12 cellular contexts compared by ENCODE assay signal in the genomic region with DNA sequence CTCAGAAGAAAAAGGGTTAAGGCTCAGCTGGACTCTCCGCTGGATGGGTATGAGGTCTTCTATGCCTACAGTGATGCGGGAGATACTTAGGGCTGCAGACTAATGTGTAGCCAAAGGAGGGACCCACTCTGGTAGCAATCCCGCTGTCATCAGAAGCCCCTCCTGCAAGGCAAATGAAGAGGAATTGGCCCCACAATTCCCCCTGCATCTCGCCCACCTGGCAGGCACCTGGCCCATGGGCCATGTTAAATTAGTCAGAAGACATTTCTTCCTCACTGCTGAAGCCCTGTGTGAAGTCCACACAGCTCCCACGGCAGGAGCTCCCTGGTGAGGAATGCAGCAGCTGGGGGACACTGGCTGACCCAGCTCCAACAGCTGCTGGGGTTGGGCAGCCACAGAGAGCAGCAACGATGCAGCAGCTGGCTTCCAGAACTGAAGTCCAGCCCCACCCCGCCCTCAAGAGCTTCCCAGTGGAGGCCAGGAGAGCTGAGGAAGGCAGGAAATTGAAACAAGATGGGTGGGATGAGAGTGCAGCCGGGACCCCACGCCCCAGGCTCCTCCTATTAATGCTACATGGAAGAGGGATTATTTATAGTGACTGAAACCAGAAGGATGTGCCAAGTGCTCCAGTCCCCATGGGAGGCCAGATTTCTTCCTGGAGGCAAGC. TPM values are rescaled to one million over a fixed set of nuclear protein-coding genes. Genes with fewer than 3 reads are reported as not detected.
DNase-seq lines count a peak whose midpoint lies in the region; ATAC-seq, FAIRE-seq and TF ChIP-seq lines count a peak whose summit lies in the region.
"Had no signal": no experiment of that assay in that cellular context is flagged by ENCODE, and none has a peak within 500 bp of the region (broad histone marks: within the 10 kb centered on the region; RNA-seq: fewer than 3 reads in every experiment).

No MANE protein-coding gene starts in this region.

- H3K36me3 ChIP-seq in colonic mucosa (no peaks in the 10 kb centered on the region), kidney (ENCODE audit: control insufficient read depth in 1 of 2, insufficient read depth in 2 of 2, low read length in 2 of 2) (no peaks in the 10 kb centered on the region), testis (ENCODE audit: low read depth, missing control alignments) (no peaks in the 10 kb centered on the region)

- ATAC-seq in HG03469 (IDR thresholded peaks at IDR 0.05; ENCODE audit: unreplicated experiment) (no peak), HG03175 (IDR thresholded peaks at IDR 0.05; ENCODE audit: unreplicated experiment) (no peak)
- ATAC-seq: body of pancreas had no signal

- no peak for FAIRE-seq in kidney (lab: Jason Lieb, UNC)

- no peak for TF ChIP-seq CTCF in colonic mucosa (IDR thresholded peaks at IDR 0.05)
- no peak for TF ChIP-seq CTCF in kidney (IDR thresholded peaks at IDR 0.05; ENCODE audit: borderline replicate concordance, extremely low read depth, insufficient read depth)
- no peak for TF ChIP-seq CTCF in testis (IDR thresholded peaks at IDR 0.05)

- H3K27ac ChIP-seq in colonic mucosa, result no peak overlapping the region
- no peak overlapping the region for H3K27ac ChIP-seq in kidney (ENCODE audit: low read depth in 2 of 2, low read length in 2 of 2)
- no peak overlapping the region for H3K27ac ChIP-seq in testis
- H3K27ac ChIP-seq: body of pancreas had no signal

- DNase-seq in HS-5 (ENCODE audit: low read depth) (peak; percentile 14), colonic mucosa (peak; percentile 49), kidney (peak; percentile 89), testis (peak; percentile 64), medulla oblongata (ENCODE audit: extremely low spot score) (no peak), SIG-M5 treated with dmso at 0.1 percent for 504 hours (lab: John Stamatoyannopoulos, UW; ENCODE audit: unreplicated experiment) (no peak)
- DNase-seq: trophoblast cell had no signal

- 51 to 56% methylated on average over 9 of the region's 9 CpGs for WGBS in testis, 2 donors

- H3K9ac ChIP-seq in colonic mucosa (ENCODE audit: low read depth in 2 of 2, low read length in 2 of 2) (no peak overlapping the region), kidney (ENCODE audit: low read length in 2 of 2) (no peak overlapping the region)

- H3K27me3 ChIP-seq in colonic mucosa (peaks cover 2% of the 10 kb centered on the region), testis (no peaks in the 10 kb centered on the region)
- H3K27me3 ChIP-seq: body of pancreas had no signal

- H3K4me1 ChIP-seq in colonic mucosa, result no peaks in the 10 kb centered on the region
- peaks cover 3 to 12% of the 10 kb centered on the region in 2 donors for H3K4me1 ChIP-seq in kidney (ENCODE audit: control insufficient read depth in 1 of 2, insufficient read depth in 1 of 2, low read depth in 1 of 2, low read length in 2 of 2)
- peaks cover 34% of the 10 kb centered on the region for H3K4me1 ChIP-seq in testis

- intact Hi-C loops in colonic mucosa (cut with DNase I) (no loop called here), kidney (cut with DNase I) (no loop called here), testis (cut with DNase I; ENCODE audit: low total_unique reads) (no loop called here)

- H3K4me3 ChIP-seq in colonic mucosa, result no peak overlapping the region
- no peak overlapping the region for H3K4me3 ChIP-seq in kidney (ENCODE audit: low read length in 2 of 2)
- H3K4me3 ChIP-seq in testis, result no peak overlapping the region
- H3K4me3 ChIP-seq: body of pancreas had no signal

- H3K9me3 ChIP-seq in colonic mucosa, result no peaks in the 10 kb centered on the region
- H3K9me3 ChIP-seq in kidney (ENCODE audit: control insufficient read depth in 1 of 2, low read length in 2 of 2), result no peaks in the 10 kb centered on the region
- no peaks in the 10 kb centered on the region for H3K9me3 ChIP-seq in testis
- H3K9me3 ChIP-seq: body of pancreas had no signal

- no peak for TF ChIP-seq POLR2A in testis (IDR thresholded peaks at IDR 0.05)

RNA-seq across cellular contexts. Expression of gene VSTM4, which starts 5.5 kb away (rescaled TPM):
- 1 to 10 TPM; 1.2 to 3.1 TPM for total RNA-seq in colonic mucosa
- total RNA-seq in kidney, result 8.5 TPM
- polyA plus RNA-seq in kidney (ENCODE audit: insufficient read depth, low read depth, low replicate concordance), result 7.4 TPM
- total RNA-seq in testis, result 10 to 100 TPM; 26.0 to 35.8 TPM
- polyA plus RNA-seq in testis (ENCODE audit: insufficient read depth, low read depth, low replicate concordance), result 25.6 TPM

RNA-seq across cellular contexts. Expression of gene FAM170B, which starts 24.0 kb away (rescaled TPM):
- total RNA-seq in colonic mucosa (not detected), kidney (not detected), testis (10 to 100 TPM in 1 of 2 donors, 1 to 10 TPM in 1; 1.2 to 11.7 TPM)
- polyA plus RNA-seq in kidney (ENCODE audit: insufficient read depth, low read depth, low replicate concordance) (not detected), testis (ENCODE audit: insufficient read depth, low read depth, low replicate concordance) (10.5 TPM)
- total RNA-seq: body of pancreas, posterior vena cava had no signal
- polyA plus RNA-seq: esophagus had no signal

Comparison
In these comparisons a context has a peak if more than half of its experiments do, and no peak if none do; other contexts are left out.
1. DNase-seq: peak in HS-5 (single experiment), colonic mucosa (single experiment), kidney (single experiment) and testis (single experiment); none in medulla oblongata (single experiment) and SIG-M5 treated with dmso at 0.1 percent for 504 hours (single experiment).